In the genomic region with DNA sequence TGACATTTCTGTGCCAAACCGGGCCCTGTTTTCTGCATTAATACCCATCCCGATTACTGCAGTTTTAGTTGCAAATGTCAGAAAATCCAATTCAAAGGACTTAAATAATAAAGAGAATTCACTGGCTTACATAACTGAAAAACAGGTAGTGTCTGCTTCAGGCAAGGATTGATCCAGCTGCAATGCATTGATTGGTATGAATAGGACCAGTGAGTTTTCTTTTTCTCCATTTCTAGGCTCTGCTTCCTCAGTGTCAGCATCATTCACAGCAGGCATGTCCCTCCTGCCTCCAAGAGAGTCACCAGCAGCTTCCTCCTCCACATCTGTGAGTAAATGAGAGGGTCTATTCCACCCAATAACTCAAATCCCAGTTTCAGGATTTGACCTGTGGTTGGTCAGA, we compare ENCODE assay signal across 8 cellular contexts. TPM values are rescaled to one million over a fixed set of nuclear protein-coding genes. Genes with fewer than 3 reads are reported as not detected.
"Had no signal": no experiment of that assay in that cellular context is flagged by ENCODE, and none has a peak within 500 bp of the region (broad histone marks: within the 10 kb centered on the region; RNA-seq: fewer than 3 reads in every experiment).

No MANE protein-coding gene starts in this region.

- FAIRE-seq: G401.6, GM12878, GM12891, GM12892, GM18507, GM19239 had no signal

- DNase-seq: GDM1, GF-D8 had no signal

- H3K4me3 ChIP-seq: GM12878 had no signal

- ATAC-seq: GM12878 had no signal

RNA-seq across cellular contexts. Expression of gene ACTL8, which starts 33.7 kb away (rescaled TPM):
- total RNA-seq: GM12878 had no signal
